ENCODE assay signal across 12 cellular contexts in genomic region chr7:129845178-129845971, GRCh38.
DNase-seq lines count a peak whose midpoint lies in the region; ATAC-seq, FAIRE-seq and TF ChIP-seq lines count a peak whose summit lies in the region.
"Had no signal": no experiment of that assay in that cellular context is flagged by ENCODE, and none has a peak within 500 bp of the region (broad histone marks: within the 10 kb centered on the region; RNA-seq: fewer than 3 reads in every experiment).

No MANE protein-coding gene starts in this region.

- DNase-seq in CD4-positive, alpha-beta memory T cell = no peak
- DNase-seq in M059J (ENCODE audit: low read depth) = peak; percentile 90
- DNase-seq in astrocyte (ENCODE audit: low read depth) = peak; percentile 86
- DNase-seq in myocyte (ENCODE audit: low read depth) = peak; percentile 81
- DNase-seq in NCI-H345 (lab: John Stamatoyannopoulos, UW) = no peak
- DNase-seq: activated CD4-positive, alpha-beta T cell treated with anti-CD3 and anti-CD28 coated beads for 48 hours; dorsolateral prefrontal cortex; MM.1S had no signal

- H3K4me3 ChIP-seq in CD4-positive, alpha-beta memory T cell (ENCODE audit: low read length in 2 of 2) = no peak overlapping the region
- H3K4me3 ChIP-seq in astrocyte (ENCODE audit: insufficient read depth, low read depth, low read length) = peak overlapping the region; percentile 3
- H3K4me3 ChIP-seq: dorsolateral prefrontal cortex, HAP-1 had no signal

- no peaks in the 10 kb centered on the region for H3K27me3 Mint-ChIP-seq in CD4-positive, alpha-beta memory T cell
- H3K27me3 Mint-ChIP-seq in astrocyte (ENCODE audit: low read depth, unreplicated experiment) = no peaks in the 10 kb centered on the region
- no peaks in the 10 kb centered on the region for H3K27me3 Mint-ChIP-seq in stimulated activated memory B cell treated with anti-CD40 and anti-IgM and Interleukin-4, amounts not matched to agents 10 μg/mL and 1 μg/mL and 100 μg/mL, for 72 hours

- H3K4me1 ChIP-seq in CD4-positive, alpha-beta memory T cell (ENCODE audit: insufficient read depth, low read length) = peaks cover 51% of the 10 kb centered on the region
- H3K4me1 ChIP-seq in astrocyte (ENCODE audit: insufficient read depth, low read length) = peaks cover 52% of the 10 kb centered on the region

- no peaks in the 10 kb centered on the region for H3K36me3 ChIP-seq in CD4-positive, alpha-beta memory T cell (ENCODE audit: insufficient read depth, low read length)
- H3K36me3 ChIP-seq in astrocyte (ENCODE audit: insufficient read depth, low read length) = no peaks in the 10 kb centered on the region
- H3K36me3 ChIP-seq: HAP-1 had no signal

- no peaks in the 10 kb centered on the region for H3K9me3 ChIP-seq in CD4-positive, alpha-beta memory T cell (ENCODE audit: control insufficient read depth in 1 of 2, low read length in 2 of 2)
- H3K9me3 ChIP-seq in astrocyte (ENCODE audit: insufficient read depth, low read depth, low read length) = no peaks in the 10 kb centered on the region
- H3K9me3 ChIP-seq: HAP-1 had no signal

- peak; percentile 76 for FAIRE-seq in astrocyte (lab: Jason Lieb, UNC)

- H3K27ac ChIP-seq in CD4-positive, alpha-beta memory T cell (ENCODE audit: low read depth, low read length) = no peak overlapping the region
- H3K27ac ChIP-seq in astrocyte (ENCODE audit: low read depth, low read length) = peak overlapping the region; percentile 88

- peaks cover 44% of the 10 kb centered on the region for H3K79me2 ChIP-seq in astrocyte (ENCODE audit: insufficient read depth, low read length)

- no peak for TF ChIP-seq CTCF in astrocyte (IDR thresholded peaks at IDR 0.05; ENCODE audit: insufficient read depth, low read depth, low read length)

- peak overlapping the region; percentile 67 for H3K9ac ChIP-seq in astrocyte (ENCODE audit: low read length)

- H2AFZ ChIP-seq in astrocyte (ENCODE audit: low read depth, low read length) = no peak overlapping the region

- peak overlapping the region; percentile 73 for H3K4me2 ChIP-seq in astrocyte (ENCODE audit: low read length)

- H3K4me3 Mint-ChIP-seq in CD4-positive, alpha-beta memory T cell = peak overlapping the region in 6 of 8 donors; percentile 4 to 53 (median 33)
- H3K4me3 Mint-ChIP-seq in astrocyte (ENCODE audit: unreplicated experiment) = peak overlapping the region; percentile 10
- H3K4me3 Mint-ChIP-seq in stimulated activated memory B cell treated with anti-CD40 and anti-IgM and Interleukin-4, amounts not matched to agents 10 μg/mL and 1 μg/mL and 100 μg/mL, for 72 hours = no peak overlapping the region

- intact Hi-C loops in CD4-positive, alpha-beta memory T cell (cut with micrococcal nuclease) = no loop called here

- no peaks in the 10 kb centered on the region for H3K9me3 Mint-ChIP-seq in CD4-positive, alpha-beta memory T cell
- H3K9me3 Mint-ChIP-seq in astrocyte (ENCODE audit: unreplicated experiment) = no peaks in the 10 kb centered on the region
- no peaks in the 10 kb centered on the region for H3K9me3 Mint-ChIP-seq in stimulated activated memory B cell treated with anti-CD40 and anti-IgM and Interleukin-4, amounts not matched to agents 10 μg/mL and 1 μg/mL and 100 μg/mL, for 72 hours

- peak overlapping the region in 4 of 7 donors; percentile 24 to 64 (median 48) for H3K27ac Mint-ChIP-seq in CD4-positive, alpha-beta memory T cell
- H3K27ac Mint-ChIP-seq in astrocyte (ENCODE audit: unreplicated experiment) = peak overlapping the region; percentile 49
- no peak overlapping the region for H3K27ac Mint-ChIP-seq in stimulated activated memory B cell treated with anti-CD40 and anti-IgM and Interleukin-4, amounts not matched to agents 10 μg/mL and 1 μg/mL and 100 μg/mL, for 72 hours

- peaks cover 6 to 25% of the 10 kb centered on the region in 2 donors for H3K36me3 Mint-ChIP-seq in CD4-positive, alpha-beta memory T cell
- peaks cover 6% of the 10 kb centered on the region for H3K36me3 Mint-ChIP-seq in astrocyte (ENCODE audit: low read depth, unreplicated experiment)
- H3K36me3 Mint-ChIP-seq in stimulated activated memory B cell treated with anti-CD40 and anti-IgM and Interleukin-4, amounts not matched to agents 10 μg/mL and 1 μg/mL and 100 μg/mL, for 72 hours = peaks cover 8% of the 10 kb centered on the region

- ATAC-seq in GM21447 (IDR thresholded peaks at IDR 0.05; ENCODE audit: unreplicated experiment) (no peak), GM18870 (IDR thresholded peaks at IDR 0.05; ENCODE audit: unreplicated experiment) (no peak)
- ATAC-seq in stimulated activated memory B cell treated with anti-CD40 and anti-IgM and Interleukin-4, amounts not matched to agents 10 μg/mL and 1 μg/mL and 100 μg/mL, for 72 hours = no peak

- H3K27me3 ChIP-seq in CD4-positive, alpha-beta memory T cell (ENCODE audit: insufficient read depth, low read length) = no peaks in the 10 kb centered on the region
- no peaks in the 10 kb centered on the region for H3K27me3 ChIP-seq in astrocyte (ENCODE audit: insufficient read depth, low read length)
- H3K27me3 ChIP-seq: dorsolateral prefrontal cortex had no signal

- peaks cover 18% of the 10 kb centered on the region for H4K20me1 ChIP-seq in astrocyte (ENCODE audit: insufficient read depth, low read length)

- POLR2A ChIA-PET in CD4-positive, alpha-beta memory T cell (lab: Charles Lee; ENCODE audit: partially characterized antibody) = no interaction called here

- CTCF ChIA-PET in CD4-positive, alpha-beta memory T cell (lab: Charles Lee; ENCODE audit: partially characterized antibody) = interaction anchor here (0.7 to 1.8 kb wide), 4 partner anchors 8 to 73 kb away, joined by 3 to 7 read pairs (median 4); no protein-coding TSS in a partner anchor

- H3K4me1 Mint-ChIP-seq in CD4-positive, alpha-beta memory T cell = peaks cover 39 to 72% (median 57%) of the 10 kb centered on the region in 4 donors
- H3K4me1 Mint-ChIP-seq in astrocyte (ENCODE audit: low read depth, unreplicated experiment) = peaks cover 53% of the 10 kb centered on the region
- peaks cover 34% of the 10 kb centered on the region for H3K4me1 Mint-ChIP-seq in stimulated activated memory B cell treated with anti-CD40 and anti-IgM and Interleukin-4, amounts not matched to agents 10 μg/mL and 1 μg/mL and 100 μg/mL, for 72 hours

Comparison
In these comparisons a context has a peak if more than half of its experiments do, and no peak if none do; other contexts are left out.
1. DNase-seq: peak in M059J (single experiment), astrocyte (single experiment) and myocyte (single experiment); none in CD4-positive, alpha-beta memory T cell (0 of 5) and NCI-H345 (single experiment).